ENCODE assay signal across 17 cellular contexts in the genomic region with DNA sequence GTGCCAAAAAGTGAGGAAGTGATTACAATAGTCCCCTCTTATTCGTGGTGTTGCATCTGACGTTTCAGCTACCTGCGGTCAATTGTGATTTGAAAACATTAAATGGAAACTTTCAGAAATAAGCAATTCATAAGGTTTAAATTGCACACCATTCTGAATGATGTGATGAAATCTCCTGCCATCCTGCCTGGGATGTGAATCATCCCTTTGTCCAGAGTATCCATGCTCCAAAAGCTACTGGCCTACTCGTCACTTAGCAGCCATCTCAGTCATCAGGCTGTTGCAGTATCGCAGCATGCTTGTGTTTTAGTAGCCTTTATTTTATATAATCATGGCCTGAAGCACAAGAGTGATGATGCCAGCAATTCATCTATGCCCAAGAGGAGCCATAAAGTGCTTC.
DNase-seq lines count a peak whose midpoint lies in the region; ATAC-seq, FAIRE-seq and TF ChIP-seq lines count a peak whose summit lies in the region.
"Had no signal": no experiment of that assay in that cellular context is flagged by ENCODE, and none has a peak within 500 bp of the region (broad histone marks: within the 10 kb centered on the region; RNA-seq: fewer than 3 reads in every experiment).

No MANE protein-coding gene starts in this region.

- H3K36me3 ChIP-seq in RWPE2 (ENCODE audit: low read depth) (no peaks in the 10 kb centered on the region), keratinocyte (ENCODE audit: control insufficient read depth in 2 of 2, extremely low read depth in 1 of 2, insufficient read depth in 2 of 2, low read length in 2 of 2) (no peaks in the 10 kb centered on the region), mammary epithelial cell (ENCODE audit: insufficient read depth, low read length) (no peaks in the 10 kb centered on the region)
- H3K36me3 ChIP-seq: BLaER1 treated with 17β-estradiol and CSF1 and Interleukin-3, amounts not matched to agents 10 nM and 100 nM; HAP-1 had no signal

- H3K9me3 ChIP-seq in RWPE2 (ENCODE audit: severe bottlenecking) (no peaks in the 10 kb centered on the region), keratinocyte (ENCODE audit: control insufficient read depth, low read depth, low read length) (no peaks in the 10 kb centered on the region), mammary epithelial cell (replicated peaks; ENCODE audit: insufficient read depth, low read length) (no peaks in the 10 kb centered on the region)
- H3K9me3 ChIP-seq: HAP-1 had no signal

- intact Hi-C loops in mammary epithelial cell (cut with micrococcal nuclease) = no loop called here

- H3K4me3 ChIP-seq in RWPE2 (ENCODE audit: severe bottlenecking) (no peak overlapping the region), fibroblast of the aortic adventitia (ENCODE audit: low read depth, low read length) (no peak overlapping the region), keratinocyte (ENCODE audit: control insufficient read depth in 2 of 3, extremely low read depth in 1 of 3, insufficient read depth in 2 of 3, low read depth in 1 of 3, low read length in 3 of 3) (no peak overlapping the region), mammary epithelial cell (replicated peaks in 1 of 3; ENCODE audit: insufficient read depth in 1 of 3, low read depth in 2 of 3, low read length in 3 of 3) (no peak overlapping the region)
- H3K4me3 ChIP-seq: BLaER1 treated with 17β-estradiol and CSF1 and Interleukin-3, amounts not matched to agents 10 nM and 100 nM; HAP-1 had no signal

- H3K4me2 ChIP-seq in keratinocyte (ENCODE audit: control insufficient read depth, extremely low read depth, insufficient read depth, low read depth, low read length) (no peak overlapping the region), mammary epithelial cell (ENCODE audit: insufficient read depth, low read depth, low read length) (no peak overlapping the region)
- H3K4me2 ChIP-seq: BLaER1 treated with 17β-estradiol and CSF1 and Interleukin-3, amounts not matched to agents 10 nM and 100 nM had no signal

- ATAC-seq in RWPE2 (ENCODE audit: low read depth) = 0 out of 3 replicates have a peak, but pooled peaks have one; percentile 42
- ATAC-seq: CD8-positive, alpha-beta T cell had no signal

- H3K27me3 ChIP-seq in RWPE2 (ENCODE audit: insufficient read depth, poor library complexity, severe bottlenecking) (no peaks in the 10 kb centered on the region), keratinocyte (ENCODE audit: control insufficient read depth, extremely low read depth, insufficient read depth, low read length) (no peaks in the 10 kb centered on the region), mammary epithelial cell (ENCODE audit: insufficient read depth, low read length) (no peaks in the 10 kb centered on the region)
- H3K27me3 ChIP-seq: BLaER1 treated with 17β-estradiol and CSF1 and Interleukin-3, amounts not matched to agents 10 nM and 100 nM had no signal

- H4K20me1 ChIP-seq in keratinocyte (ENCODE audit: control insufficient read depth, extremely low read depth, insufficient read depth, low read length) = no peaks in the 10 kb centered on the region
- no peaks in the 10 kb centered on the region for H4K20me1 ChIP-seq in mammary epithelial cell (ENCODE audit: insufficient read depth, low read length)
- H4K20me1 ChIP-seq: BLaER1 treated with 17β-estradiol and CSF1 and Interleukin-3, amounts not matched to agents 10 nM and 100 nM had no signal

- H3K79me2 ChIP-seq in keratinocyte (ENCODE audit: control insufficient read depth, insufficient read depth, low read length) (no peaks in the 10 kb centered on the region), mammary epithelial cell (ENCODE audit: insufficient read depth, low read length) (no peaks in the 10 kb centered on the region)

- BruUV-seq in mammary epithelial cell (replicated peaks; lab: Mats Ljungman, UMichigan) = no TSS peak

- H3K9me1 ChIP-seq in keratinocyte (ENCODE audit: control insufficient read depth, extremely low read depth, insufficient read depth, low read length) = no peaks in the 10 kb centered on the region

- H3K9ac ChIP-seq in keratinocyte (ENCODE audit: control insufficient read depth, extremely low read depth, insufficient read depth, low read length) (no peak overlapping the region), mammary epithelial cell (ENCODE audit: insufficient read depth, low read length) (no peak overlapping the region)
- H3K9ac ChIP-seq: BLaER1 treated with 17β-estradiol and CSF1 and Interleukin-3, amounts not matched to agents 10 nM and 100 nM had no signal

- H2AFZ ChIP-seq in keratinocyte (ENCODE audit: control insufficient read depth, low read length) (no peak overlapping the region), mammary epithelial cell (ENCODE audit: low read depth, low read length) (no peak overlapping the region)

- H3K27ac ChIP-seq in RWPE2 (ENCODE audit: poor library complexity, severe bottlenecking) (no peak overlapping the region), epithelial cell of prostate (no peak overlapping the region), keratinocyte (ENCODE audit: control insufficient read depth, insufficient read depth, low read length) (no peak overlapping the region), mammary epithelial cell (ENCODE audit: insufficient read depth, low read depth, low read length) (no peak overlapping the region)
- H3K27ac ChIP-seq: BLaER1 treated with 17β-estradiol and CSF1 and Interleukin-3, amounts not matched to agents 10 nM and 100 nM; HL-60 had no signal

- DNase-seq in RWPE2 (ENCODE audit: low spot score) = no peak
- DNase-seq in epithelial cell of prostate (ENCODE audit: low read depth, low spot score) = peak; percentile 5
- DNase-seq in fibroblast of the aortic adventitia (ENCODE audit: low read depth) = peak; percentile 3
- DNase-seq in keratinocyte (ENCODE audit: low read depth, low spot score) = no peak
- DNase-seq in mammary epithelial cell = no peak
- no peak for DNase-seq in NOMO-1 (lab: John Stamatoyannopoulos, UW; ENCODE audit: unreplicated experiment in 2 of 2)
- DNase-seq in iPS-NIHi7 (ENCODE audit: extremely low spot score) = no peak
- DNase-seq: Calu3; CD8-positive, alpha-beta T cell; DMS 273 treated with DMSO at 0.1 percent for 48 hours; DMS53; DND-41 had no signal

- 82% methylated on average over 5 of the region's 5 CpGs for WGBS in mammary epithelial cell (ENCODE audit: low coverage, missing lambda C conversion rate)

- in situ Hi-C loops in mammary epithelial cell (cut with MboI; ENCODE audit: low sequenced_read_pairs in 2 of 2) = no loop called here

- dilution Hi-C loops in keratinocyte (cut with MboI; ENCODE audit: extremely low pct_ligation_motif_present, low sequenced_read_pairs) (no loop called here), mammary epithelial cell (cut with HindIII; ENCODE audit: low sequenced_read_pairs) (no loop called here)

- no peak for TF ChIP-seq CTCF in RWPE2 (IDR thresholded peaks at IDR 0.05; ENCODE audit: poor library complexity, severe bottlenecking)
- no peak for TF ChIP-seq CTCF in fibroblast of the aortic adventitia (IDR thresholded peaks at IDR 0.05; ENCODE audit: insufficient read depth, low read length)
- TF ChIP-seq CTCF in keratinocyte (optimal IDR thresholded peaks at IDR 0.05 in 1 of 3, IDR thresholded peaks at IDR 0.05 in 1 of 3, conservative IDR thresholded peaks at IDR 0.05 in 1 of 3; ENCODE audit: extremely low read depth in 1 of 3, insufficient read depth in 2 of 3, low read length in 3 of 3) = no peak
- TF ChIP-seq CTCF in mammary epithelial cell (conservative IDR thresholded peaks at IDR 0.05 in 1 of 2, IDR thresholded peaks at IDR 0.05 in 1 of 2; ENCODE audit: extremely low read depth in 1 of 2, insufficient read depth in 1 of 2, low read depth in 1 of 2, low read length in 2 of 2) = no peak

- H3K4me1 ChIP-seq in RWPE2 (ENCODE audit: insufficient read depth, poor library complexity, severe bottlenecking) = no peaks in the 10 kb centered on the region
- no peaks in the 10 kb centered on the region for H3K4me1 ChIP-seq in keratinocyte (ENCODE audit: control insufficient read depth, extremely low read depth, insufficient read depth, low read length)
- no peaks in the 10 kb centered on the region for H3K4me1 ChIP-seq in mammary epithelial cell (ENCODE audit: insufficient read depth, low read length)
- H3K4me1 ChIP-seq: BLaER1 treated with 17β-estradiol and CSF1 and Interleukin-3, amounts not matched to agents 10 nM and 100 nM; HAP-1 had no signal

- CTCF ChIA-PET in mammary epithelial cell (lab: Charles Lee; ENCODE audit: low non-redundant PET) = no interaction called here

- FAIRE-seq in keratinocyte (lab: Jason Lieb, UNC) = peak; percentile 67
- FAIRE-seq: GM12891, GM19239 had no signal

Comparison
In these comparisons a context has a peak if more than half of its experiments do, and no peak if none do; other contexts are left out.
1. DNase-seq: peak in epithelial cell of prostate (single experiment) and fibroblast of the aortic adventitia (single experiment); none in RWPE2 (single experiment), keratinocyte (single experiment), mammary epithelial cell (single experiment), NOMO-1 (0 of 2) and iPS-NIHi7 (single experiment).